14 cellular contexts compared by ENCODE assay signal in the genomic region with DNA sequence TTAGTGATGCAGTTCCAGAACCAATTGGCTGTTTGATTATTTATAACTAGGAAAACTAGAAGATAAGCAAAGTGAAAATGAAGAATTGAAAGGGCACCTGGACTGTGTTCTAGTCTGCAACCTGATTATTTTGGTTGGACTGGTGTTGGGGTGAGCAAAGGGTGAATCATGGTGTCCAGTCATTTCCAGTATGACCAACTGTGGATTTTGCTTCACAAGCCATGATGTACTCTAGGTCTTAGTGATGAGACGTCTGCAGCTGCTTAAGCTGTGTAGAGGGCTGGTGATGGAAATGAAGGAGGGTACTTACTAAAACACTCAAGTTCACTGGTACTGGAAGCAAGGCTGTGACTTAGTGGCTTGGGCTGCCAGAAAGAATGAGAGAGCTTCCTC.
DNase-seq lines count a peak whose midpoint lies in the region; ATAC-seq, FAIRE-seq and TF ChIP-seq lines count a peak whose summit lies in the region.
"Had no signal": no experiment of that assay in that cellular context is flagged by ENCODE, and none has a peak within 500 bp of the region (broad histone marks: within the 10 kb centered on the region; RNA-seq: fewer than 3 reads in every experiment).

No MANE protein-coding gene starts in this region.

- 91% methylated on average over 1 of the region's 1 CpG for WGBS in right cardiac atrium

- no peaks in the 10 kb centered on the region for H3K79me2 ChIP-seq in astrocyte (ENCODE audit: insufficient read depth, low read length)

- H3K36me3 Mint-ChIP-seq in MCF 10A (ENCODE audit: insufficient read depth, unreplicated experiment): no peaks in the 10 kb centered on the region
- H3K36me3 Mint-ChIP-seq in astrocyte (ENCODE audit: low read depth, unreplicated experiment): peaks cover 7% of the 10 kb centered on the region
- H3K36me3 Mint-ChIP-seq: activated naive CD4-positive, alpha-beta T cell treated with anti-CD3 and anti-CD28 coated beads, Interleukin-2, amount 50 U/mL, for 24 hours had no signal

- H3K4me1 ChIP-seq in breast epithelium (no peaks in the 10 kb centered on the region), astrocyte (ENCODE audit: insufficient read depth, low read length) (peaks cover 28% of the 10 kb centered on the region), foreskin keratinocyte (peaks cover 19% of the 10 kb centered on the region), right cardiac atrium (ENCODE audit: control insufficient read depth, insufficient read depth, low read length) (peaks cover 2% of the 10 kb centered on the region)

- H3K9me3 ChIP-seq in breast epithelium (no peaks in the 10 kb centered on the region), astrocyte (ENCODE audit: insufficient read depth, low read depth, low read length) (no peaks in the 10 kb centered on the region), right cardiac atrium (ENCODE audit: control insufficient read depth, low read length) (no peaks in the 10 kb centered on the region)
- H3K9me3 ChIP-seq: neutrophil had no signal

- no peak for TF ChIP-seq POLR2A in breast epithelium (IDR thresholded peaks at IDR 0.05)

- DNase-seq in MCF 10A (ENCODE audit: unreplicated experiment): peak; percentile 81
- no peak for DNase-seq in breast epithelium (ENCODE audit: low spot score in 2 of 2)
- DNase-seq in astrocyte (ENCODE audit: low read depth): peak; percentile 97
- DNase-seq in foreskin keratinocyte: peak in 1 of 2 donors; percentile 63
- no peak for DNase-seq in inferior parietal cortex (ENCODE audit: extremely low spot score)
- DNase-seq in right cardiac atrium: no peak
- DNase-seq: activated B cell treated with CpG ODN at 0.5 μM for 24 hours; central memory CD4-positive, alpha-beta T cell had no signal

- POLR2A ChIA-PET in MCF 10A (lab: Yijun Ruan, JAX): interaction anchor here (2.1 kb wide), 1 partner anchor 10 kb away, joined by 9 read pairs; no protein-coding TSS in a partner anchor

- intact Hi-C loops in MCF 10A (cut with micrococcal nuclease) (no loop called here), breast epithelium (cut with DNase I; ENCODE audit: low total_unique reads) (no loop called here), right cardiac atrium (cut with DNase I) (no loop called here)

- ATAC-seq in foreskin keratinocyte (peak; percentile 73), HG03280 (IDR thresholded peaks at IDR 0.05; ENCODE audit: unreplicated experiment) (no peak), GM21786 (IDR thresholded peaks at IDR 0.05; ENCODE audit: unreplicated experiment) (no peak), right cardiac atrium (no peak)

- H4K20me1 ChIP-seq in astrocyte (ENCODE audit: insufficient read depth, low read length): no peaks in the 10 kb centered on the region

- H3K4me3 ChIP-seq in breast epithelium: no peak overlapping the region
- H3K4me3 ChIP-seq in astrocyte (ENCODE audit: insufficient read depth, low read depth, low read length): no peak overlapping the region
- H3K4me3 ChIP-seq in right cardiac atrium (ENCODE audit: low read length): no peak overlapping the region
- H3K4me3 ChIP-seq: lung had no signal

- H3K27ac Mint-ChIP-seq in MCF 10A (ENCODE audit: low read depth, unreplicated experiment) (peak overlapping the region; percentile 34), astrocyte (ENCODE audit: unreplicated experiment) (peak overlapping the region; percentile 63)
- H3K27ac Mint-ChIP-seq: activated B cell treated with CpG ODN at 0.5 μM for 24 hours; activated naive CD4-positive, alpha-beta T cell treated with anti-CD3 and anti-CD28 coated beads, Interleukin-2, amount 50 U/mL, for 24 hours had no signal

- CTCF ChIA-PET in MCF 10A (lab: Yijun Ruan, JAX): interaction anchor here (0.6 kb wide), 1 partner anchor 599 kb away, joined by 4 read pairs; no protein-coding TSS in a partner anchor

- no peak overlapping the region for H3K27ac ChIP-seq in breast epithelium
- H3K27ac ChIP-seq in astrocyte (ENCODE audit: low read depth, low read length): peak overlapping the region; percentile 79
- H3K27ac ChIP-seq in foreskin keratinocyte: no peak overlapping the region
- no peak overlapping the region for H3K27ac ChIP-seq in right cardiac atrium (ENCODE audit: low read length)
- H3K27ac ChIP-seq: neutrophil had no signal

- peak overlapping the region; percentile 31 for H2AFZ ChIP-seq in astrocyte (ENCODE audit: low read depth, low read length)

- H3K27me3 ChIP-seq in breast epithelium: no peaks in the 10 kb centered on the region
- H3K27me3 ChIP-seq in astrocyte (ENCODE audit: insufficient read depth, low read length): no peaks in the 10 kb centered on the region
- no peaks in the 10 kb centered on the region for H3K27me3 ChIP-seq in foreskin keratinocyte
- no peaks in the 10 kb centered on the region for H3K27me3 ChIP-seq in right cardiac atrium (ENCODE audit: control insufficient read depth, insufficient read depth)
- H3K27me3 ChIP-seq: neutrophil had no signal

- H3K36me3 ChIP-seq in breast epithelium: no peaks in the 10 kb centered on the region
- H3K36me3 ChIP-seq in astrocyte (ENCODE audit: insufficient read depth, low read length): no peaks in the 10 kb centered on the region
- H3K36me3 ChIP-seq: neutrophil had no signal

- H3K9me3 Mint-ChIP-seq in MCF 10A (ENCODE audit: unreplicated experiment): peaks cover 8% of the 10 kb centered on the region
- no peaks in the 10 kb centered on the region for H3K9me3 Mint-ChIP-seq in astrocyte (ENCODE audit: unreplicated experiment)
- H3K9me3 Mint-ChIP-seq: activated B cell treated with CpG ODN at 0.5 μM for 24 hours had no signal

- H3K4me1 Mint-ChIP-seq in MCF 10A (ENCODE audit: insufficient read depth, unreplicated experiment) (peaks cover 41% of the 10 kb centered on the region), astrocyte (ENCODE audit: low read depth, unreplicated experiment) (peaks cover 42% of the 10 kb centered on the region)
- H3K4me1 Mint-ChIP-seq: activated B cell treated with CpG ODN at 0.5 μM for 24 hours; activated naive CD4-positive, alpha-beta T cell treated with anti-CD3 and anti-CD28 coated beads, Interleukin-2, amount 50 U/mL, for 24 hours had no signal

- H3K4me3 Mint-ChIP-seq in MCF 10A (ENCODE audit: unreplicated experiment): no peak overlapping the region
- no peak overlapping the region for H3K4me3 Mint-ChIP-seq in astrocyte (ENCODE audit: unreplicated experiment)
- H3K4me3 Mint-ChIP-seq: activated B cell treated with CpG ODN at 0.5 μM for 24 hours; activated naive CD4-positive, alpha-beta T cell treated with anti-CD3 and anti-CD28 coated beads, Interleukin-2, amount 50 U/mL, for 24 hours had no signal

- H3K27me3 Mint-ChIP-seq in MCF 10A (ENCODE audit: insufficient read depth, unreplicated experiment) (no peaks in the 10 kb centered on the region), astrocyte (ENCODE audit: low read depth, unreplicated experiment) (no peaks in the 10 kb centered on the region)

- TF ChIP-seq CTCF in MCF 10A (IDR thresholded peaks at IDR 0.05; ENCODE audit: unreplicated experiment): no peak
- no peak for TF ChIP-seq CTCF in breast epithelium (IDR thresholded peaks at IDR 0.05)
- TF ChIP-seq CTCF in astrocyte (IDR thresholded peaks at IDR 0.05; ENCODE audit: insufficient read depth, low read depth, low read length): no peak
- no peak for TF ChIP-seq CTCF in foreskin keratinocyte (conservative IDR thresholded peaks at IDR 0.05)

- FAIRE-seq in astrocyte (lab: Jason Lieb, UNC): peak; percentile 78
- FAIRE-seq: A204.1 had no signal

- peak overlapping the region; percentile 48 for H3K4me2 ChIP-seq in astrocyte (ENCODE audit: low read length)

- BruUV-seq in MCF 10A (replicated peaks; lab: Mats Ljungman, UMichigan): no TSS peak

- peak overlapping the region; percentile 18 for H3K9ac ChIP-seq in astrocyte (ENCODE audit: low read length)

Comparison
In these comparisons a context has a peak if more than half of its experiments do, and no peak if none do; other contexts are left out.
1. DNase-seq: peak in MCF 10A (single experiment) and astrocyte (single experiment); none in breast epithelium (0 of 2), inferior parietal cortex (single experiment) and right cardiac atrium (0 of 3).